21 cellular contexts compared by ENCODE assay signal in genomic region chr12:9273276-9273675, GRCh38.
DNase-seq lines count a peak whose midpoint lies in the region; ATAC-seq and TF ChIP-seq lines count a peak whose summit lies in the region.
"Had no signal": no experiment of that assay in that cellular context is flagged by ENCODE, and none has a peak within 500 bp of the region (broad histone marks: within the 10 kb centered on the region; RNA-seq: fewer than 3 reads in every experiment).

No MANE protein-coding gene starts in this region.

- H3K79me2 ChIP-seq in PC-3 (ENCODE audit: low read length), result no peaks in the 10 kb centered on the region

- H3K27ac Mint-ChIP-seq in effector memory CD8-positive, alpha-beta T cell, result no peak overlapping the region
- H3K27ac Mint-ChIP-seq: activated naive CD8-positive, alpha-beta T cell treated with anti-CD3 and anti-CD28 coated beads, Interleukin-2, amount 10 ng/mL, durations not matched to agents 7 days and 5 days; nephron progenitor cell had no signal

- CTCF ChIA-PET in PC-3 (lab: Charles Lee), result interaction anchor here (0.6 kb wide), 1 partner anchor 35 kb away, joined by 5 read pairs; no protein-coding TSS in a partner anchor

- H3K27me3 ChIP-seq in PC-3 (ENCODE audit: low read length), result peaks cover 31% of the 10 kb centered on the region
- H3K27me3 ChIP-seq: cardiac muscle cell, spleen had no signal

- no peak for TF ChIP-seq CTCF in PC-3 (conservative IDR thresholded peaks at IDR 0.05; ENCODE audit: low read depth, low read length)

- intact Hi-C loops in PC-3 (cut with micrococcal nuclease), result no loop called here

- H3K27me3 Mint-ChIP-seq in effector memory CD8-positive, alpha-beta T cell, result peaks cover 5 to 16% of the 10 kb centered on the region in 2 donors

- POLR2A ChIA-PET in PC-3 (lab: Charles Lee; ENCODE audit: unreplicated experiment), result no interaction called here

- no peaks in the 10 kb centered on the region for H3K9me2 ChIP-seq in PC-3 (replicated peaks; ENCODE audit: low read length)

- no peak overlapping the region for H3K9ac ChIP-seq in PC-3 (ENCODE audit: low read length)

- DNase-seq in ELR (ENCODE audit: low read depth) (peak; percentile 44), PC-3 (peak; percentile 69), fibroblast of gingiva (ENCODE audit: low read depth) (peak; percentile 35), stromal cell of bone marrow (ENCODE audit: low read depth) (peak; percentile 4)
- DNase-seq in effector memory CD8-positive, alpha-beta T cell, result no peak
- DNase-seq: activated naive CD8-positive, alpha-beta T cell treated with anti-CD3 and anti-CD28 coated beads, Interleukin-2, amount 10 ng/mL, durations not matched to agents 7 days and 5 days; C1 segment of cervical spinal cord; NCI-H1092; NCI-H2107; NCI-H774; nephron progenitor cell; spleen; stimulated activated CD8-positive, alpha-beta memory T cell treated with anti-CD3 and anti-CD28 coated beads, Interleukin-4, amount 100 ng/mL, for 48 hours; substantia nigra; T-helper 9 cell had no signal

- no peaks in the 10 kb centered on the region for H4K20me1 ChIP-seq in PC-3 (ENCODE audit: low read length)

- no peaks in the 10 kb centered on the region for H3K36me3 ChIP-seq in PC-3 (ENCODE audit: low read depth, low read length)
- H3K36me3 ChIP-seq: cardiac muscle cell, prostate gland, SJSA1, spleen had no signal

- H3K27ac ChIP-seq in PC-3 (ENCODE audit: low read length), result no peak overlapping the region
- H3K27ac ChIP-seq: cardiac muscle cell, prostate gland, SJSA1, spleen had no signal

- H3K9me3 ChIP-seq in PC-3 (ENCODE audit: low read length), result no peaks in the 10 kb centered on the region
- H3K9me3 ChIP-seq: prostate gland, SJSA1, spleen had no signal

- ATAC-seq in PC-3 (peak; percentile 70), HG03108 (IDR thresholded peaks at IDR 0.05; ENCODE audit: unreplicated experiment) (no peak), GM21723 (IDR thresholded peaks at IDR 0.05; ENCODE audit: unreplicated experiment) (no peak)
- no peak for ATAC-seq in effector memory CD8-positive, alpha-beta T cell (replicated peaks)
- ATAC-seq: activated CD4-positive, CD25-positive, alpha-beta regulatory T cell treated with anti-CD3 and anti-CD28 coated beads, Interleukin-2, amount 50 U/mL, for 24 hours had no signal

- no TSS peak for BruUV-seq in PC-3 (replicated peaks; lab: Mats Ljungman, UMichigan)

- no peak overlapping the region for H3K4me3 Mint-ChIP-seq in effector memory CD8-positive, alpha-beta T cell
- H3K4me3 Mint-ChIP-seq: activated naive CD8-positive, alpha-beta T cell treated with anti-CD3 and anti-CD28 coated beads, Interleukin-2, amount 10 ng/mL, durations not matched to agents 7 days and 5 days; nephron progenitor cell had no signal

- H3K4me3 ChIP-seq in PC-3 (ENCODE audit: low read length), result no peak overlapping the region
- H3K4me3 ChIP-seq: cardiac muscle cell, prostate gland, SJSA1, spleen had no signal

- H3K4me2 ChIP-seq in PC-3 (ENCODE audit: low read length), result peak overlapping the region; percentile 37

- H2AFZ ChIP-seq in PC-3 (ENCODE audit: low read length), result no peak overlapping the region

- no peaks in the 10 kb centered on the region for H3K4me1 Mint-ChIP-seq in effector memory CD8-positive, alpha-beta T cell (ENCODE audit: low read depth in 2 of 2)
- H3K4me1 Mint-ChIP-seq: activated naive CD8-positive, alpha-beta T cell treated with anti-CD3 and anti-CD28 coated beads, Interleukin-2, amount 10 ng/mL, durations not matched to agents 7 days and 5 days had no signal

- no peaks in the 10 kb centered on the region for H3F3A ChIP-seq in PC-3 (ENCODE audit: low read length, unreplicated experiment)

- no peaks in the 10 kb centered on the region for H3K36me3 Mint-ChIP-seq in effector memory CD8-positive, alpha-beta T cell (ENCODE audit: insufficient read depth)
- H3K36me3 Mint-ChIP-seq: activated naive CD8-positive, alpha-beta T cell treated with anti-CD3 and anti-CD28 coated beads, Interleukin-2, amount 10 ng/mL, durations not matched to agents 7 days and 5 days had no signal

- H3K9me3 Mint-ChIP-seq in effector memory CD8-positive, alpha-beta T cell, result no peaks in the 10 kb centered on the region
- H3K9me3 Mint-ChIP-seq: activated naive CD8-positive, alpha-beta T cell treated with anti-CD3 and anti-CD28 coated beads, Interleukin-2, amount 10 ng/mL, durations not matched to agents 7 days and 5 days; nephron progenitor cell had no signal

- H3K4me1 ChIP-seq in PC-3 (ENCODE audit: insufficient read depth, low read length), result peaks cover 11% of the 10 kb centered on the region
- H3K4me1 ChIP-seq: prostate gland, SJSA1, spleen had no signal

Comparison
In these comparisons a context has a peak if more than half of its experiments do, and no peak if none do; other contexts are left out.
1. DNase-seq: peak in ELR (single experiment), PC-3 (single experiment), fibroblast of gingiva (single experiment) and stromal cell of bone marrow (single experiment); none in effector memory CD8-positive, alpha-beta T cell (0 of 3).